In the genomic region with DNA sequence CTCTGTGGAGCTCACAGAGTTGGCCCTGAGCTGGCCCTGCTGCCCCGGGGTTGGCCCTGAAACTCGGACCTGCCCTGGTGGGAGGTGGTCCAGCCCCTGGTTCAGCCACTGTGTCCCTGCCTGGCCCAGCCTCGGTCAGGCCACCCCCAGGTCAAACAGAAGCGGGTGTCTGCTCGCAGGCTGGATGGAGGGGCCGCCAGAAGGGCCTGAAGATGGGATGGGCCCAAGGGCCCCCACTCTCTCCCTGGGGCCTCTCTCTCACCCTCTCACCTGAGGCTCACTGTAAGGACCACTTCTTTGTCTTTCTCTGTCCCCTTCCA, we compare ENCODE assay signal across 1 cellular context.
TF ChIP-seq lines count a peak whose summit lies in the region.

No MANE protein-coding gene starts in this region.

TF ChIP-seq in GM23338, 12 proteins besides CTCF, POLR2A, EP300 and RAD21 (continued from another document):
- TF ChIP-seq, protein P1, sequence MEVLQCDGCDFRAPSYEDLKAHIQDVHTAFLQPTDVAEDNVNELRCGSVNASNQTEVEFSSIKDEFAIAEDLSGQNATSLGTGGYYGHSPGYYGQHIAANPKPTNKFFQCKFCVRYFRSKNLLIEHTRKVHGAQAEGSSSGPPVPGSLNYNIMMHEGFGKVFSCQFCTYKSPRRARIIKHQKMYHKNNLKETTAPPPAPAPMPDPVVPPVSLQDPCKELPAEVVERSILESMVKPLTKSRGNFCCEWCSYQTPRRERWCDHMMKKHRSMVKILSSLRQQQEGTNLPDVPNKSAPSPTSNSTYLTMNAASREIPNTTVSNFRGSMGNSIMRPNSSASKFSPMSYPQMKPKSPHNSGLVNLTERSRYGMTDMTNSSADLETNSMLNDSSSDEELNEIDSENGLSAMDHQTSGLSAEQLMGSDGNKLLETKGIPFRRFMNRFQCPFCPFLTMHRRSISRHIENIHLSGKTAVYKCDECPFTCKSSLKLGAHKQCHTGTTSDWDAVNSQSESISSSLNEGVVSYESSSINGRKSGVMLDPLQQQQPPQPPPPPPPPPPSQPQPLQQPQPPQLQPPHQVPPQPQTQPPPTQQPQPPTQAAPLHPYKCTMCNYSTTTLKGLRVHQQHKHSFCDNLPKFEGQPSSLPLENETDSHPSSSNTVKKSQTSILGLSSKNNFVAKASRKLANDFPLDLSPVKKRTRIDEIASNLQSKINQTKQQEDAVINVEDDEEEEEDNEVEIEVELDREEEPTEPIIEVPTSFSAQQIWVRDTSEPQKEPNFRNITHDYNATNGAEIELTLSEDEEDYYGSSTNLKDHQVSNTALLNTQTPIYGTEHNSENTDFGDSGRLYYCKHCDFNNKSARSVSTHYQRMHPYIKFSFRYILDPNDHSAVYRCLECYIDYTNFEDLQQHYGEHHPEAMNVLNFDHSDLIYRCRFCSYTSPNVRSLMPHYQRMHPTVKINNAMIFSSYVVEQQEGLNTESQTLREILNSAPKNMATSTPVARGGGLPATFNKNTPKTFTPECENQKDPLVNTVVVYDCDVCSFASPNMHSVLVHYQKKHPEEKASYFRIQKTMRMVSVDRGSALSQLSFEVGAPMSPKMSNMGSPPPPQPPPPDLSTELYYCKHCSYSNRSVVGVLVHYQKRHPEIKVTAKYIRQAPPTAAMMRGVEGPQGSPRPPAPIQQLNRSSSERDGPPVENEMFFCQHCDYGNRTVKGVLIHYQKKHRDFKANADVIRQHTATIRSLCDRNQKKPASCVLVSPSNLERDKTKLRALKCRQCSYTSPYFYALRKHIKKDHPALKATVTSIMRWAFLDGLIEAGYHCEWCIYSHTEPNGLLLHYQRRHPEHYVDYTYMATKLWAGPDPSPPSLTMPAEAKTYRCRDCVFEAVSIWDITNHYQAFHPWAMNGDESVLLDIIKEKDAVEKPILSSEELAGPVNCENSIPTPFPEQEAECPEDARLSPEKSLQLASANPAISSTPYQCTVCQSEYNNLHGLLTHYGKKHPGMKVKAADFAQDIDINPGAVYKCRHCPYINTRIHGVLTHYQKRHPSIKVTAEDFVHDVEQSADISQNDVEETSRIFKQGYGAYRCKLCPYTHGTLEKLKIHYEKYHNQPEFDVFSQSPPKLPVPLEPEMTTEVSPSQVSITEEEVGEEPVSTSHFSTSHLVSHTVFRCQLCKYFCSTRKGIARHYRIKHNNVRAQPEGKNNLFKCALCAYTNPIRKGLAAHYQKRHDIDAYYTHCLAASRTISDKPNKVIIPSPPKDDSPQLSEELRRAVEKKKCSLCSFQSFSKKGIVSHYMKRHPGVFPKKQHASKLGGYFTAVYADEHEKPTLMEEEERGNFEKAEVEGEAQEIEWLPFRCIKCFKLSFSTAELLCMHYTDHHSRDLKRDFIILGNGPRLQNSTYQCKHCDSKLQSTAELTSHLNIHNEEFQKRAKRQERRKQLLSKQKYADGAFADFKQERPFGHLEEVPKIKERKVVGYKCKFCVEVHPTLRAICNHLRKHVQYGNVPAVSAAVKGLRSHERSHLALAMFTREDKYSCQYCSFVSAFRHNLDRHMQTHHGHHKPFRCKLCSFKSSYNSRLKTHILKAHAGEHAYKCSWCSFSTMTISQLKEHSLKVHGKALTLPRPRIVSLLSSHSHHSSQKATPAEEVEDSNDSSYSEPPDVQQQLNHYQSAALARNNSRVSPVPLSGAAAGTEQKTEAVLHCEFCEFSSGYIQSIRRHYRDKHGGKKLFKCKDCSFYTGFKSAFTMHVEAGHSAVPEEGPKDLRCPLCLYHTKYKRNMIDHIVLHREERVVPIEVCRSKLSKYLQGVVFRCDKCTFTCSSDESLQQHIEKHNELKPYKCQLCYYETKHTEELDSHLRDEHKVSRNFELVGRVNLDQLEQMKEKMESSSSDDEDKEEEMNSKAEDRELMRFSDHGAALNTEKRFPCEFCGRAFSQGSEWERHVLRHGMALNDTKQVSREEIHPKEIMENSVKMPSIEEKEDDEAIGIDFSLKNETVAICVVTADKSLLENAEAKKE (CRISPR knock-in tag; IDR thresholded peaks at IDR 0.05) = no peak
- no peak for TF ChIP-seq EZH2phosphoT487 (IDR thresholded peaks at IDR 0.05; ENCODE audit: unreplicated experiment)
- 0 out of 2 replicates have a peak, but pooled peaks have one; percentile 19 for TF ChIP-seq POLR2AphosphoS5 (IDR thresholded peaks at IDR 0.05; ENCODE audit: low read depth)
- TF ChIP-seq, protein P2, sequence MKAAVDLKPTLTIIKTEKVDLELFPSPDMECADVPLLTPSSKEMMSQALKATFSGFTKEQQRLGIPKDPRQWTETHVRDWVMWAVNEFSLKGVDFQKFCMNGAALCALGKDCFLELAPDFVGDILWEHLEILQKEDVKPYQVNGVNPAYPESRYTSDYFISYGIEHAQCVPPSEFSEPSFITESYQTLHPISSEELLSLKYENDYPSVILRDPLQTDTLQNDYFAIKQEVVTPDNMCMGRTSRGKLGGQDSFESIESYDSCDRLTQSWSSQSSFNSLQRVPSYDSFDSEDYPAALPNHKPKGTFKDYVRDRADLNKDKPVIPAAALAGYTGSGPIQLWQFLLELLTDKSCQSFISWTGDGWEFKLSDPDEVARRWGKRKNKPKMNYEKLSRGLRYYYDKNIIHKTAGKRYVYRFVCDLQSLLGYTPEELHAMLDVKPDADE (IDR thresholded peaks at IDR 0.05) = no peak
- TF ChIP-seq ZNF114 (CRISPR knock-in tag; IDR thresholded peaks at IDR 0.05) = no peak
- TF ChIP-seq JUNB (IDR thresholded peaks at IDR 0.05; ENCODE audit: unreplicated experiment) = no peak
- no peak for TF ChIP-seq EZH2 (IDR thresholded peaks at IDR 0.05; ENCODE audit: low read depth, unreplicated experiment)
- no peak for TF ChIP-seq STAT1 (IDR thresholded peaks at IDR 0.05; ENCODE audit: unreplicated experiment)
- TF ChIP-seq REST (IDR thresholded peaks at IDR 0.05; ENCODE audit: unreplicated experiment) = no peak
- TF ChIP-seq NANOG (IDR thresholded peaks at IDR 0.05; ENCODE audit: borderline replicate concordance) = 0 out of 2 replicates have a peak, but pooled peaks have one; percentile 15
- no peak for TF ChIP-seq CREB1 (CRISPR knock-in tag; IDR thresholded peaks at IDR 0.05; ENCODE audit: low read depth)
